8 cellular contexts compared by ENCODE assay signal in the genomic region with DNA sequence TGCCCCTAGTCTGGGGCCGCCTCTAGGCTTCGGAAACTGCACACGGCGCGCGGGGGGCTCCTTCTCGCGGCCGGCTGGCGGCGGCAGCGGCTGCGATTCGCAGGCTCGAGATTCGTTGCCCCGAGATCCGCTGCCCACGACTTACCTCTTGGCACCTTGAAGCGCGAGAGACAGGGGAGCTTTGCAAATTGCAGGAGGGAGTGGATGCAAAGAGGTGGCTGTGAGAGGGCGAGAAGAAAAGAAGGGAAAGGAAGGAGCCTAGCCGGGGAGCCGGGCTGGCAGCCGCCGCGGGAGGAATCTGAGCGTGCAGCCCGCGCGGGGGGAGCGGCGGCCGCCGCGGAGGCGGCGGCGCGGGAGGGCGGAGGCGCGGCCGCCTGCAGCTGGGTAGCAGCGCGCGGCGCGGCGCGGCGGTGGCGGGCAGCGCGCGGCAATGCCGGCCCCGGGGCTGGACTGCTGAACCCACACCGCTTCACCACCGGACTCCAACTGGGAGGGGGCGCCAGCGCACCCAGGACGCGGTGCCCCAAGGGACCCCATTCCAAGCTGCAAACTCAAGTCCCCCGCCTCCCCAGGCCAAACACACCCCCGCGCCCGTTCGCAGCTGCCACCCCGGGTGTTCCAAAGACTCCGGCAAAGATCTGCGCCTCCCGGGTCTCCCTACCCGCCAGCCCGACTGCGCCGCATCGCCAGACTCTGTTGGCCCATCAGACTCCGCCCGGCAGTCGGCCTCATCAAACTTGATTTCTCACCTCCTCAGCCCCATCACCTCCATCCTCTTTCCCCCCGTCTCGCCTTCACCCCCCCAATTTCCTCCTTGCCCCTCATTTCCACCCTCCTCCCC. TPM values are rescaled to one million over a fixed set of nuclear protein-coding genes. Genes with fewer than 3 reads are reported as not detected.
DNase-seq lines count a peak whose midpoint lies in the region; ATAC-seq and TF ChIP-seq lines count a peak whose summit lies in the region.

No MANE protein-coding gene starts in this region.

- intact Hi-C loops in Right ventricle myocardium superior (cut with DNase I) = no loop called here

- peak overlapping the region; percentile 96 for H3K27ac Mint-ChIP-seq in activated naive CD8-positive, alpha-beta T cell

- ATAC-seq in HG02678 (IDR thresholded peaks at IDR 0.05; ENCODE audit: unreplicated experiment) (peak; percentile 38), Right ventricle myocardium superior (ENCODE audit: poor library complexity) (peak; percentile 78), omental fat pad (ENCODE audit: low FRiP score) (peak; percentile 42), GM18909 (IDR thresholded peaks at IDR 0.05; ENCODE audit: poor library complexity, unreplicated experiment) (no peak)

- no peaks in the 10 kb centered on the region for H3K27me3 Mint-ChIP-seq in activated naive CD8-positive, alpha-beta T cell

- peak overlapping the region; percentile 98 for H3K4me3 Mint-ChIP-seq in activated naive CD8-positive, alpha-beta T cell

- no peaks in the 10 kb centered on the region for H3K36me3 ChIP-seq in BLaER1 treated with 17β-estradiol and CSF1 and Interleukin-3, amounts not matched to agents 10 nM and 100 nM

- H3K4me3 ChIP-seq in BLaER1 treated with 17β-estradiol and CSF1 and Interleukin-3, amounts not matched to agents 10 nM and 100 nM = peak overlapping the region; percentile 55 to 74 (median 62)

- peaks cover 27 to 50% (median 32%) of the 10 kb centered on the region in 10 experiments for H3K4me1 ChIP-seq in BLaER1 treated with 17β-estradiol and CSF1 and Interleukin-3, amounts not matched to agents 10 nM and 100 nM

- H4K20me1 ChIP-seq in BLaER1 treated with 17β-estradiol and CSF1 and Interleukin-3, amounts not matched to agents 10 nM and 100 nM = peaks cover 0 to 60% (median 25%) of the 10 kb centered on the region in 11 experiments; a peak in 15 of 22 replicates

- H3K9me3 ChIP-seq in BLaER1 treated with 17β-estradiol and CSF1 and Interleukin-3, amounts not matched to agents 10 nM and 100 nM (replicated peaks in 1 of 11) = no peaks in the 10 kb centered on the region

- H3K4me1 Mint-ChIP-seq in activated naive CD8-positive, alpha-beta T cell (ENCODE audit: low read depth) = peaks cover 47% of the 10 kb centered on the region

- H3K9ac ChIP-seq in BLaER1 treated with 17β-estradiol and CSF1 and Interleukin-3, amounts not matched to agents 10 nM and 100 nM = peak overlapping the region; percentile 36 to 68 (median 62); a peak in 20 of 22 replicates

- H3K4me2 ChIP-seq in BLaER1 treated with 17β-estradiol and CSF1 and Interleukin-3, amounts not matched to agents 10 nM and 100 nM = peak overlapping the region; percentile 89 to 99 (median 97)

- no peaks in the 10 kb centered on the region for H3K36me3 Mint-ChIP-seq in activated naive CD8-positive, alpha-beta T cell

- H3K27me3 ChIP-seq in BLaER1 treated with 17β-estradiol and CSF1 and Interleukin-3, amounts not matched to agents 10 nM and 100 nM = peaks cover 91 to 100% (median 98%) of the 10 kb centered on the region in 11 experiments

- peak overlapping the region in 2 of 11 experiments; percentile 1 to 18; a peak in 3 of 22 replicates for H3K27ac ChIP-seq in BLaER1 treated with 17β-estradiol and CSF1 and Interleukin-3, amounts not matched to agents 10 nM and 100 nM

- in situ Hi-C loops in SK-MEL-5 (cut with HindIII; ENCODE audit: low pct_unique_long_range_greater_than_20kb, low sequenced_read_pairs) = no loop called here

- H3K9me3 Mint-ChIP-seq in activated naive CD8-positive, alpha-beta T cell (ENCODE audit: low read depth) = no peaks in the 10 kb centered on the region

- no peak for TF ChIP-seq CTCF in omental fat pad (IDR thresholded peaks at IDR 0.05)

- DNase-seq in SK-MEL-5 (ENCODE audit: low read depth, low spot score) = peak; percentile 47
- peak; percentile 71 for DNase-seq in Right ventricle myocardium superior
- no peak for DNase-seq in omental fat pad (ENCODE audit: low spot score)
- DNase-seq in ureter (ENCODE audit: low spot score) = peak; percentile 67

RNA-seq across cellular contexts. Expression of gene SUPT3H, which starts 44.2 kb away (rescaled TPM):
- total RNA-seq in SK-MEL-5 (2014; rRNA removed; shearing (Covaris generic)) = 6.4 and 8.9 TPM in 2 replicates
- polyA plus RNA-seq in SK-MEL-5 (2015; cell fraction: cytosol; rRNA removed) = 8.9 and 10.4 TPM in 2 replicates
- polyA plus RNA-seq in SK-MEL-5 (2015; cell fraction: nucleus; rRNA removed) = 17.3 and 17.7 TPM in 2 replicates
- total RNA-seq in Right ventricle myocardium superior (3.4 TPM), omental fat pad (1 to 10 TPM; 2.2 to 8.4 (median 5.2) TPM), ureter (17.8 TPM)
